In the genomic region with DNA sequence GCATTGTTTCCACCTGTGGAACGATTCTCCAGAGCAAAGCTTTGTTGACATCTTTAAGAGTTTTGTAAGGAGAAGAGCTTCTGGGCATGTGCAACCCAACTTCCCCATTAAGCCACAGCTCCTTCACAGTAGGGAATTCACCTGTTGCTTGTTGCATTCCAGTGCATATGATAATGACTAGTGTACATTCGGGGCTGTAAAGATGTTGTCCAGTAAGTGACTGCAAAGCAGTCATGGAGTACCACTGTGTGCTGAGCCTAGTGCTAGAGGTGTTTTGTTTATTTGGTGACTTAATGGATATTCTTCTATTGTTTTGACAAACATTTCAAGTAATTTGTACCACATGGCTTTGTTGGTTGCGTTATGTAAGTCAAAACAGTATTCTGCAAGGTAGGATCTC, we compare ENCODE assay signal across 9 cellular contexts. TPM values are rescaled to one million over a fixed set of nuclear protein-coding genes. Genes with fewer than 3 reads are reported as not detected.
A peak's percentile ranks its signal among the peaks of the same experiment; 100 is the strongest.
DNase-seq lines count a peak whose midpoint lies in the region; ATAC-seq and TF ChIP-seq lines count a peak whose summit lies in the region.
"Had no signal": no experiment of that assay in that cellular context is flagged by ENCODE, and none has a peak within 500 bp of the region (broad histone marks: within the 10 kb centered on the region; RNA-seq: fewer than 3 reads in every experiment).

No MANE protein-coding gene starts in this region.

- peak; percentile 46 for ATAC-seq in GM18907 (IDR thresholded peaks at IDR 0.05; ENCODE audit: unreplicated experiment)
- ATAC-seq in HG02759 (IDR thresholded peaks at IDR 0.05; ENCODE audit: unreplicated experiment) = peak; percentile 48
- peak; percentile 39 for ATAC-seq in T-helper 17 cell
- no peak for ATAC-seq in HG03025 (IDR thresholded peaks at IDR 0.05; ENCODE audit: low FRiP score, unreplicated experiment)

- DNase-seq in T-helper 17 cell (no peak), osteocyte (ENCODE audit: extremely low spot score, unreplicated experiment) (no peak), EL (no peak), NCI-H2227 (lab: John Stamatoyannopoulos, UW; ENCODE audit: unreplicated experiment) (no peak)
- DNase-seq: activated effector memory CD4-positive, alpha-beta T cell treated with Interleukin-2 at 50 U/mL for 16 hours; NCI-H524 treated with DMSO at 0.1 percent for 48 hours had no signal

- peaks cover 68% of the 10 kb centered on the region for H3K4me1 Mint-ChIP-seq in T-helper 17 cell
- H3K4me1 Mint-ChIP-seq in osteocyte (ENCODE audit: unreplicated experiment) = peaks cover 81% of the 10 kb centered on the region

- H3K36me3 Mint-ChIP-seq in T-helper 17 cell (ENCODE audit: low read depth) = peaks cover 3% of the 10 kb centered on the region
- H3K36me3 Mint-ChIP-seq in osteocyte (ENCODE audit: unreplicated experiment) = peaks cover 10% of the 10 kb centered on the region

- H3K9me3 ChIP-seq in T-helper 17 cell (ENCODE audit: control insufficient read depth, low read length, poor library complexity, severe bottlenecking) = no peaks in the 10 kb centered on the region

- H3K27ac Mint-ChIP-seq in T-helper 17 cell = peak overlapping the region; percentile 91
- peak overlapping the region; percentile 14 for H3K27ac Mint-ChIP-seq in osteocyte (ENCODE audit: unreplicated experiment)

- peak overlapping the region; percentile 83 for H3K4me3 Mint-ChIP-seq in T-helper 17 cell
- no peak overlapping the region for H3K4me3 Mint-ChIP-seq in osteocyte (ENCODE audit: unreplicated experiment)

- H3K27me3 Mint-ChIP-seq in T-helper 17 cell (no peaks in the 10 kb centered on the region), osteocyte (ENCODE audit: unreplicated experiment) (no peaks in the 10 kb centered on the region)

- H3K9me3 Mint-ChIP-seq in osteocyte (ENCODE audit: unreplicated experiment) = no peaks in the 10 kb centered on the region

- TF ChIP-seq CTCF in osteocyte (IDR thresholded peaks at IDR 0.05) = no peak

RNA-seq across cellular contexts. Expression of gene UGCG, which starts 12.8 kb away (rescaled TPM):
- total RNA-seq in T-helper 17 cell (10 to 100 TPM; 35.5 TPM), osteocyte (70.4 and 79.2 TPM in 2 replicates)
